Comparison of ENCODE assay signal across 29 cellular contexts in the genomic region with DNA sequence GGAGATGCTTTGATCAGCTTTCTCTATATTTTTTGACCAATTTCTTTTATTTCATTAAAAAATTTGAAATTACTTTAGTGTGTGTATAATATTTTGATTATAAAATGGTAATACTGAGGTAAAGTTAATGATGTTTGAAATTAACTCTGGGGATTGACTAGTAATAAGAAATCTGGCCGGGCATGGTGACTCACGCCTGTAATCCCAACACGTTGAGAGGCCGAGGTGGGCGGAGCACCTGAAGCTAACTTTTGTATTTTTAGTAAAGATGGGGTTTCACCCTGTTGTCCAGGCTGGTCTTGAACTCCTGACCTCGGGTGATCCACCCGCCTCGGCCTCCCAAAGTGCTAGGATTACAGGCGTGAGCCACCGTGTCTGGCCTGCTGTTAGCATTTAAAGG.
"Had no signal": no experiment of that assay in that cellular context is flagged by ENCODE, and none has a peak within 500 bp of the region (broad histone marks: within the 10 kb centered on the region; RNA-seq: fewer than 3 reads in every experiment).

No MANE protein-coding gene starts in this region.

- ATAC-seq: activated CD4-positive, CD25-positive, alpha-beta regulatory T cell treated with anti-CD3 and anti-CD28 coated beads, Interleukin-2, amount 50 U/mL, for 24 hours; activated CD8-positive, alpha-beta T cell treated with anti-CD3 and anti-CD28 coated beads for 36 hours; activated T-cell treated with anti-CD3 and anti-CD28 coated beads, Interleukin-2, amount 50 U/mL, for 4 hours; activated T-helper 17 cell treated with anti-CD3 and anti-CD28 coated beads, Interleukin-2, amount 50 U/mL, for 72 hours; foreskin keratinocyte; gastrocnemius medialis; heart left ventricle; T-helper 17 cell had no signal

- DNase-seq: activated B cell treated with CpG ODN at 0.5 μM for 24 hours; activated CD4-positive, alpha-beta T cell treated with anti-CD3 and anti-CD28 coated beads for 48 hours; activated CD4-positive, alpha-beta T cell treated with anti-CD3 and anti-CD28 coated beads, Interleukin-2, amount 50 U/mL, for 1 hour; activated CD4-positive, alpha-beta T cell treated with anti-CD3 and anti-CD28 coated beads, Interleukin-2, amount 50 U/mL, for 48 hours; activated CD8-positive, alpha-beta memory T cell treated with anti-CD3 and anti-CD28 coated beads for 24 hours; activated CD8-positive, alpha-beta T cell treated with anti-CD3 and anti-CD28 coated beads for 36 hours; activated effector memory CD4-positive, alpha-beta T cell treated with Interleukin-2 at 50 U/mL for 16 hours; activated gamma-delta T cell treated with Interleukin-2 at 50 U/mL for 16 hours; activated naive CD4-positive, alpha-beta T cell treated with anti-CD3 and anti-CD28 coated beads, Interleukin-2, amount 50 U/mL, for 16 hours; activated naive CD4-positive, alpha-beta T cell treated with Interleukin-2 at 50 U/mL for 16 hours; activated T-cell treated with anti-CD3 and anti-CD28 coated beads, Interleukin-2, amount 50 U/mL, for 4 hours; amniotic stem cell; aorta; dorsolateral prefrontal cortex; effector memory CD4-positive, alpha-beta T cell; endodermal cell; erythroblast; foreskin keratinocyte; gastrocnemius medialis; glutamatergic neuron; heart left ventricle; T-helper 1 cell; T-helper 17 cell; T1000; WERI-Rb-1 had no signal

- H3K4me1 ChIP-seq: foreskin keratinocyte had no signal

- H3K27ac ChIP-seq: coronary artery, dorsolateral prefrontal cortex, esophagus muscularis mucosa, foreskin keratinocyte, gastrocnemius medialis, heart left ventricle, WERI-Rb-1 had no signal

- H3K4me3 ChIP-seq: coronary artery, dorsolateral prefrontal cortex, esophagus muscularis mucosa, gastrocnemius medialis, heart left ventricle had no signal

- H3K27me3 ChIP-seq: dorsolateral prefrontal cortex, esophagus muscularis mucosa, foreskin keratinocyte, gastrocnemius medialis, heart left ventricle had no signal

- H3K36me3 ChIP-seq: WERI-Rb-1 had no signal

- H3K9me3 ChIP-seq: esophagus muscularis mucosa, gastrocnemius medialis, heart left ventricle had no signal
